In the genomic region with DNA sequence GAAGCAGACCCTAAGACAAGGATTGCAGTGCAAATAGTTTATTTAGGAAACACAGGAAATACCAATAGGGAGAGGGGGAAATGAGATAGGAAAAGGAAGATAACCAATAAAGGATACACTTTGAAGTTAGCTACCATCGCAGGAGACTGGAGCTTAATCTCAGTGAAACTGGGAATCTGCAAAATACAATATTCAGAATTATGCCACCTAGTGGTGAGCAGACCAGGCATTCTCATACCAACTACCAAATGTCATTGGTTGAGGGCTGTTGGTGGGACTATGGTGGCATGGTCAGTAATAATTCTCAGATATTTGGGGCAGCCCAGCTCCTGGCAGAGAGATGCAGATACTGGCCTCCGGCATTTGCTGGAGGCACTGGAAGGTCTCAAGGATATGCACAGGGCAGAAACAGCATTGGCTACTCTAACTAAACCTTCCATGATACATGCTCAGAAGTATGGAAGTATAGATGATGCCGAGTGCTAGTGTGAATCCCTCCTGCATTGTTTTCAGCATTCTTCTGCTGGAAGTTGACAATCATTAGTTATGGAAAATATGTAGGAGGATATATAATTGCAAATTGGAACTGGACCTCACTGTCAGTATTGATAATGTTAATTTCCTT, we compare ENCODE assay signal across 8 cellular contexts. TPM values are rescaled to one million over a fixed set of nuclear protein-coding genes. Genes with fewer than 3 reads are reported as not detected.
A peak's percentile ranks its signal among the peaks of the same experiment; 100 is the strongest.
DNase-seq lines count a peak whose midpoint lies in the region; ATAC-seq, FAIRE-seq and TF ChIP-seq lines count a peak whose summit lies in the region.

No MANE protein-coding gene starts in this region.

- intact Hi-C loops in CD14-positive monocyte (cut with micrococcal nuclease): loop anchor here in 1 of 2 donors (10.0 kb wide), 1 partner anchor 294 kb away; no protein-coding TSS in a partner anchor
- intact Hi-C loops in pancreas (cut with DNase I): no loop called here

- peaks cover 0 to 9% of the 10 kb centered on the region in 2 donors for H3K36me3 Mint-ChIP-seq in CD14-positive monocyte

- ATAC-seq in pancreas (peak in 3 of 4 donors; percentile 56 to 86 (median 71)), GM18868 (IDR thresholded peaks at IDR 0.05; ENCODE audit: unreplicated experiment) (no peak)

- H3K9me3 ChIP-seq in Peyer's patch (no peaks in the 10 kb centered on the region), pancreas (no peaks in the 10 kb centered on the region)

- 57 to 60% methylated on average over 3 of the region's 3 CpGs for WGBS in pancreas, 2 donors

- H3K4me1 Mint-ChIP-seq in CD14-positive monocyte: peaks cover 3% of the 10 kb centered on the region

- no peaks in the 10 kb centered on the region for H3K27me3 Mint-ChIP-seq in CD14-positive monocyte (ENCODE audit: low read depth in 3 of 3)

- no peak overlapping the region for H3K4me3 ChIP-seq in Peyer's patch
- H3K4me3 ChIP-seq in pancreas: no peak overlapping the region

- FAIRE-seq in GM12891 (lab: Jason Lieb, UNC) (peak; percentile 16), pancreas (lab: Jason Lieb, UNC) (no peak)

- DNase-seq in CD14-positive monocyte (ENCODE audit: low spot score) (no peak), GM12891 (ENCODE audit: insufficient read length, low spot score) (no peak), Peyer's patch (peak in 1 of 3 donors; percentile 62), erythroblast (lab: John Stamatoyannopoulos, UW) (peak; percentile 38 to 57), pancreas (peak in 1 of 6 donors; percentile 19), GOT3 (lab: John Stamatoyannopoulos, UW) (no peak), activated gamma-delta T cell treated with Interleukin-2 at 50 U/mL for 16 hours (no peak)

- H3K4me1 ChIP-seq in Peyer's patch: no peaks in the 10 kb centered on the region
- H3K4me1 ChIP-seq in pancreas: no peaks in the 10 kb centered on the region

- H3K27ac Mint-ChIP-seq in CD14-positive monocyte: no peak overlapping the region

- no peak overlapping the region for H3K27ac ChIP-seq in Peyer's patch
- no peak overlapping the region for H3K27ac ChIP-seq in pancreas

- peaks cover 0 to 16% (median 3%) of the 10 kb centered on the region in 7 donors for H3K9me3 Mint-ChIP-seq in CD14-positive monocyte

- no peak overlapping the region for H3K4me3 Mint-ChIP-seq in CD14-positive monocyte

- H3K27me3 ChIP-seq in Peyer's patch (no peaks in the 10 kb centered on the region), pancreas (no peaks in the 10 kb centered on the region)

- TF ChIP-seq CTCF in CD14-positive monocyte (IDR thresholded peaks at IDR 0.05) (peak; percentile 88), Peyer's patch (IDR thresholded peaks at IDR 0.05) (peak; percentile 60 to 74 (median 64)), pancreas (IDR thresholded peaks at IDR 0.05) (peak; percentile 34 to 67 (median 50))

- H3K36me3 ChIP-seq in Peyer's patch: no peaks in the 10 kb centered on the region
- H3K36me3 ChIP-seq in pancreas: no peaks in the 10 kb centered on the region

- TF ChIP-seq POLR2A in GM12891 (IDR thresholded peaks at IDR 0.05; ENCODE audit: low read depth, low read length) (no peak), Peyer's patch (IDR thresholded peaks at IDR 0.05) (no peak), erythroblast (IDR thresholded peaks at IDR 0.05; ENCODE audit: low read length) (no peak)

TF ChIP-seq in GM12891, 5 proteins besides CTCF, POLR2A, EP300 and RAD21:
- TF ChIP-seq SPI1 (IDR thresholded peaks at IDR 0.05; ENCODE audit: low read depth, low read length): no peak
- TF ChIP-seq POU2F2 (IDR thresholded peaks at IDR 0.05; ENCODE audit: low read depth, low read length): no peak
- no peak for TF ChIP-seq PAX5 (IDR thresholded peaks at IDR 0.05; ENCODE audit: insufficient read depth, low read length, severe bottlenecking)
- no peak for TF ChIP-seq TAF1 (IDR thresholded peaks at IDR 0.05; ENCODE audit: low read depth, low read length)
- TF ChIP-seq POLR2AphosphoS5 (IDR thresholded peaks at IDR 0.05; ENCODE audit: low read depth, low read length): no peak
TF ChIP-seq in GM12891: peak in this region for 0.

RNA-seq across cellular contexts. Expression of gene ZFP69B, which starts 11.8 kb away (rescaled TPM):
- polyA plus RNA-seq in CD14-positive monocyte: under 1 TPM in 1 of 2 donors, not detected in 1; 0.20 TPM
- 1.4 TPM for polyA plus RNA-seq in GM12891 (2012; ENCODE audit: low read depth, missing spikeins)
- total RNA-seq in Peyer's patch: 1 to 10 TPM in 3 of 4 donors, under 1 TPM in 1; 0.88 to 5.8 (median 2.3) TPM
- 1 to 10 TPM; 1.0 to 2.4 (median 2.1) TPM for total RNA-seq in pancreas
- under 1 TPM; 0.85 to 0.95 TPM for polyA plus RNA-seq in pancreas

RNA-seq across cellular contexts. Expression of gene ZFP69, which starts 38.6 kb away (rescaled TPM):
- 1 to 10 TPM; 2.5 to 3.8 TPM for polyA plus RNA-seq in CD14-positive monocyte
- 2.2 TPM for polyA plus RNA-seq in GM12891 (2012; ENCODE audit: low read depth, missing spikeins)
- total RNA-seq in Peyer's patch: 1 to 10 TPM; 1.2 to 8.3 (median 2.7) TPM
- total RNA-seq in pancreas: 1 to 10 TPM; 1.2 to 2.5 (median 1.4) TPM
- 1 to 10 TPM; 2.2 to 2.8 TPM for polyA plus RNA-seq in pancreas

Comparison
In these comparisons a context has a peak if more than half of its experiments do, and no peak if none do; other contexts are left out.
1. DNase-seq: peak in erythroblast (2 of 2); none in CD14-positive monocyte (single experiment), GM12891 (single experiment), GOT3 (single experiment) and activated gamma-delta T cell treated with Interleukin-2 at 50 U/mL for 16 hours (single experiment).
2. Peak in every context shown above with its lines, with median percentiles within 50 percentile points of each other: CTCF ChIP-seq.